26 cellular contexts compared by ENCODE assay signal in the genomic region with DNA sequence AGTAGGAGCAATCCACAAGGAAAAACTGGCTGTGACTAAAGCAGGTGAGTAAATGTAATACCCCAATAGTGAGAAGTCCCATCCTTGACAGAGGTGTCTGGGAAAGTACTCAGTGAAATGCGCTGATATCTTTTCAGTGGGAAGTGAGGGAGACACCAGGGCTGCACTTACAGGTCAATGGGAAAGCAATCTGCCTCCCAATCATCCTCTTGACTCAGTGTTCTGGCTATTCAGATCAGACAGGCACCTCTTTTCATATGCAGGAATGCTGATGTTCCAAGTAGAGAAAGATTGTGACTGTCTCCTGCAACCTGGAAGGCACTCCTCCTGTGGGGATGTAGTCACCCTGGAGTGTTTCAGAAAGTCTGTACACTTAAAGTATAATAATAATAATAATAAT.
"Had no signal": no experiment of that assay in that cellular context is flagged by ENCODE, and none has a peak within 500 bp of the region (broad histone marks: within the 10 kb centered on the region; RNA-seq: fewer than 3 reads in every experiment).

No MANE protein-coding gene starts in this region.

- H3K9me3 ChIP-seq: esophagus muscularis mucosa, mucosa of descending colon, right lobe of liver, testis, transverse colon had no signal

- ATAC-seq: activated CD8-positive, alpha-beta T cell treated with anti-CD3 and anti-CD28 coated beads for 36 hours; activated naive CD8-positive, alpha-beta T cell treated with anti-CD3 and anti-CD28 coated beads, Interleukin-2, amount 50 U/mL, for 24 hours; activated T-cell treated with anti-CD3 and anti-CD28 coated beads, Interleukin-2, amount 50 U/mL, for 4 hours; activated T-helper 17 cell treated with anti-CD3 and anti-CD28 coated beads, Interleukin-2, amount 50 U/mL, for 72 hours; foreskin keratinocyte; heart left ventricle; mucosa of descending colon; right lobe of liver; stimulated activated naive CD8-positive, alpha-beta T cell treated with anti-CD3 and anti-CD28 coated beads, Interleukin-15, Interleukin-2, amounts not matched to agents 100 U/mL and 50 U/mL, for 24 hours; T-helper 17 cell had no signal

- H3K4me3 ChIP-seq: breast epithelium, esophagus muscularis mucosa, heart left ventricle, left ventricle myocardium inferior, lung, mucosa of descending colon, ovary, right lobe of liver, testis, transverse colon had no signal

- H3K4me3 Mint-ChIP-seq: activated CD4-positive, alpha-beta T cell treated with anti-CD3 and anti-CD28 coated beads, Interleukin-2, amount 10 ng/mL, durations not matched to agents 7 days and 5 days; activated CD8-positive, alpha-beta T cell treated with anti-CD3 and anti-CD28 coated beads for 36 hours; activated naive CD4-positive, alpha-beta T cell treated with anti-CD3 and anti-CD28 coated beads, Interleukin-2, amount 50 U/mL, for 24 hours; activated naive CD8-positive, alpha-beta T cell treated with anti-CD3 and anti-CD28 coated beads, Interleukin-2, amount 50 U/mL, for 24 hours; activated T-cell treated with anti-CD3 and anti-CD28 coated beads, Interleukin-2, amount 50 U/mL, for 4 hours; activated T-helper 17 cell treated with anti-CD3 and anti-CD28 coated beads, Interleukin-2, amount 50 U/mL, for 72 hours; central memory CD8-positive, alpha-beta T cell; dendritic cell treated with granulocyte-macrophage colony-stimulating factor and Interleukin-4, amounts not matched to agents 40 ng/mL and 50 ng/mL, for 4 days; T-helper 17 cell had no signal

- H3K9me3 Mint-ChIP-seq: central memory CD8-positive, alpha-beta T cell had no signal

- H3K36me3 ChIP-seq: breast epithelium, esophagus muscularis mucosa, heart left ventricle, left ventricle myocardium inferior, ovary, right lobe of liver, transverse colon had no signal

- H3K4me1 Mint-ChIP-seq: activated CD4-positive, alpha-beta T cell treated with anti-CD3 and anti-CD28 coated beads, Interleukin-2, amount 10 ng/mL, durations not matched to agents 7 days and 5 days; activated naive CD4-positive, alpha-beta T cell treated with anti-CD3 and anti-CD28 coated beads, Interleukin-2, amount 50 U/mL, for 24 hours; activated naive CD8-positive, alpha-beta T cell treated with anti-CD3 and anti-CD28 coated beads, Interleukin-2, amount 50 U/mL, for 24 hours; activated T-helper 17 cell treated with anti-CD3 and anti-CD28 coated beads, Interleukin-2, amount 50 U/mL, for 72 hours; central memory CD8-positive, alpha-beta T cell; T-helper 17 cell had no signal

- H3K27me3 Mint-ChIP-seq: activated CD4-positive, alpha-beta T cell treated with anti-CD3 and anti-CD28 coated beads, Interleukin-2, amount 10 ng/mL, durations not matched to agents 7 days and 5 days; activated CD8-positive, alpha-beta T cell treated with anti-CD3 and anti-CD28 coated beads for 36 hours; activated naive CD4-positive, alpha-beta T cell treated with anti-CD3 and anti-CD28 coated beads, Interleukin-2, amount 50 U/mL, for 24 hours; activated naive CD8-positive, alpha-beta T cell treated with anti-CD3 and anti-CD28 coated beads, Interleukin-2, amount 50 U/mL, for 24 hours; activated T-helper 17 cell treated with anti-CD3 and anti-CD28 coated beads, Interleukin-2, amount 50 U/mL, for 72 hours; central memory CD8-positive, alpha-beta T cell; dendritic cell treated with granulocyte-macrophage colony-stimulating factor and Interleukin-4, amounts not matched to agents 40 ng/mL and 50 ng/mL, for 4 days; progenitor cell of endocrine pancreas; T-helper 17 cell had no signal

- H3K27ac ChIP-seq: breast epithelium, esophagus muscularis mucosa, foreskin keratinocyte, heart left ventricle, left ventricle myocardium inferior, ovary, right lobe of liver, testis, transverse colon had no signal

- DNase-seq: activated CD4-positive, alpha-beta T cell treated with anti-CD3 and anti-CD28 coated beads for 1 hour; activated CD4-positive, alpha-beta T cell treated with anti-CD3 and anti-CD28 coated beads, Interleukin-2, amount 10 ng/mL, durations not matched to agents 7 days and 5 days; activated CD8-positive, alpha-beta T cell treated with anti-CD3 and anti-CD28 coated beads for 36 hours; activated naive CD8-positive, alpha-beta T cell treated with anti-CD3 and anti-CD28 coated beads, Interleukin-2, amount 50 U/mL, for 24 hours; activated T-cell treated with anti-CD3 and anti-CD28 coated beads, Interleukin-2, amount 50 U/mL, for 4 hours; foreskin keratinocyte; heart left ventricle; hypothalamus; left ventricle myocardium inferior; mucosa of descending colon; ovary; right lobe of liver; stimulated activated CD4-positive, alpha-beta T cell treated with anti-CD3 and anti-CD28 coated beads, Interleukin-2, amount 100 ng/mL, for 48 hours; stimulated activated naive CD8-positive, alpha-beta T cell treated with anti-CD3 and anti-CD28 coated beads, Interleukin-15, Interleukin-2, amounts not matched to agents 100 U/mL and 50 U/mL, for 24 hours; T-helper 17 cell; T1000; testis; transverse colon had no signal

- H3K4me1 ChIP-seq: breast epithelium, foreskin keratinocyte, heart left ventricle, left ventricle myocardium inferior, right lobe of liver, testis, transverse colon had no signal

- H3K27ac Mint-ChIP-seq: activated CD4-positive, alpha-beta T cell treated with anti-CD3 and anti-CD28 coated beads, Interleukin-2, amount 10 ng/mL, durations not matched to agents 7 days and 5 days; activated CD8-positive, alpha-beta T cell treated with anti-CD3 and anti-CD28 coated beads for 36 hours; activated naive CD4-positive, alpha-beta T cell treated with anti-CD3 and anti-CD28 coated beads, Interleukin-2, amount 50 U/mL, for 24 hours; activated naive CD8-positive, alpha-beta T cell treated with anti-CD3 and anti-CD28 coated beads, Interleukin-2, amount 50 U/mL, for 24 hours; activated T-helper 17 cell treated with anti-CD3 and anti-CD28 coated beads, Interleukin-2, amount 50 U/mL, for 72 hours; dendritic cell treated with granulocyte-macrophage colony-stimulating factor and Interleukin-4, amounts not matched to agents 40 ng/mL and 50 ng/mL, for 4 days; progenitor cell of endocrine pancreas; T-helper 17 cell had no signal

- H3K27me3 ChIP-seq: esophagus muscularis mucosa, foreskin keratinocyte, heart left ventricle, ovary, right lobe of liver, testis, transverse colon had no signal
